Comparison of ENCODE assay signal across 25 cellular contexts in the genomic region with DNA sequence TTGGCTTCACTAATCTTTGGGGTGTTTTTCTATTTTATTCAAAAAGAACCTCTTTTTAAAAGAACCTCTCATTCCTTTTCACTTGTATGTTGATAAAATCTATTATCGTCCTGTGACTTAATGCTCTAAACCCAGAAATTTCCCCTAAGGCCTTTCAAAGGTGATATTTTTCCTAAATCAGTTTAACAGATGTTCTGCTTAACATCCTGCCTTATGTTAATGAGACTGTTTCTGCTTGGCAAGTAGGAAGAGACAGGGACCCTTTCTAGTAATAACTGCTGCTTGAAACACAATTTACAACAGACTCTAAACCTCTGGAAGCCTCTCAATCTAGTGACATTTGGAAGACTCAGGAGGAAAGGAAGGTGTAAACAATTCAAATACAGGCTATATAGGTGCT.
"Had no signal": no experiment of that assay in that cellular context is flagged by ENCODE, and none has a peak within 500 bp of the region (broad histone marks: within the 10 kb centered on the region; RNA-seq: fewer than 3 reads in every experiment).

No MANE protein-coding gene starts in this region.

- H3K9me3 ChIP-seq: ascending aorta, body of pancreas, SJCRH30 had no signal

- H3K36me3 ChIP-seq: ascending aorta, SJCRH30 had no signal

- DNase-seq: activated B cell treated with CpG ODN at 0.5 μM for 24 hours; activated CD4-positive, alpha-beta T cell treated with anti-CD3 and anti-CD28 coated beads for 1 hour; activated CD4-positive, alpha-beta T cell treated with anti-CD3 and anti-CD28 coated beads, Interleukin-2, amount 10 ng/mL, durations not matched to agents 24 days and 14 days; activated CD4-positive, alpha-beta T cell treated with anti-CD3 and anti-CD28 coated beads, Interleukin-2, amount 50 U/mL, for 48 hours; activated CD8-positive, alpha-beta memory T cell treated with anti-CD3 and anti-CD28 coated beads, Interleukin-2, amount 10 ng/mL, durations not matched to agents 7 days and 5 days; activated effector memory CD4-positive, alpha-beta T cell treated with anti-CD3 and anti-CD28 coated beads, Interleukin-2, amount 50 U/mL, for 16 hours; activated naive CD4-positive, alpha-beta T cell treated with Interleukin-2 at 50 U/mL for 16 hours; activated naive CD8-positive, alpha-beta T cell treated with anti-CD3 and anti-CD28 coated beads, Interleukin-2, amount 50 U/mL, for 24 hours; activated T-cell treated with anti-CD3 and anti-CD28 coated beads, Interleukin-2, amount 50 U/mL, for 4 hours; amniotic stem cell; body of pancreas; central memory CD4-positive, alpha-beta T cell; Karpas-422; NCI-H1105 treated with DMSO at 0.1 percent for 48 hours; NCI-H1436 treated with DMSO at 0.1 percent for 48 hours; NCI-H1930; NCI-H526 treated with DMSO at 0.1 percent for 48 hours; RPMI8226; SJCRH30; T-helper 9 cell had no signal

- H3K27me3 ChIP-seq: ascending aorta, body of pancreas, SJCRH30 had no signal

- H3K27ac ChIP-seq: ascending aorta, body of pancreas, SJCRH30 had no signal

- H3K4me1 ChIP-seq: ascending aorta, body of pancreas, SJCRH30 had no signal

- ATAC-seq: activated CD8-positive, alpha-beta memory T cell treated with anti-CD3 and anti-CD28 coated beads, Interleukin-2, amount 10 ng/mL, durations not matched to agents 7 days and 5 days; activated naive CD4-positive, alpha-beta T cell treated with anti-CD3 and anti-CD28 coated beads, Interleukin-2, amount 50 U/mL, for 72 hours; activated naive CD8-positive, alpha-beta T cell treated with anti-CD3 and anti-CD28 coated beads, Interleukin-2, amount 50 U/mL, for 24 hours; activated T-cell treated with anti-CD3 and anti-CD28 coated beads, Interleukin-2, amount 50 U/mL, for 4 hours; body of pancreas; K562; Panc1; Right ventricle myocardium inferior had no signal

- H3K4me3 ChIP-seq: ascending aorta, body of pancreas, K562, SJCRH30 had no signal
